19 cellular contexts compared by ENCODE assay signal in genomic region chr5:175826980-175827379, GRCh38. TPM values are rescaled to one million over a fixed set of nuclear protein-coding genes. Genes with fewer than 3 reads are reported as not detected.
A peak's percentile ranks its signal among the peaks of the same experiment; 100 is the strongest.
DNase-seq lines count a peak whose midpoint lies in the region; ATAC-seq, FAIRE-seq and TF ChIP-seq lines count a peak whose summit lies in the region.
"Had no signal": no experiment of that assay in that cellular context is flagged by ENCODE, and none has a peak within 500 bp of the region (broad histone marks: within the 10 kb centered on the region; RNA-seq: fewer than 3 reads in every experiment).

No MANE protein-coding gene starts in this region.

- no peak overlapping the region for H2BK120ac ChIP-seq in H1 (replicated peaks; ENCODE audit: low read depth, low read length)

- H3K4me2 ChIP-seq in DND-41 (ENCODE audit: insufficient read depth, low read length) = no peak overlapping the region
- H3K4me2 ChIP-seq in H1 (ENCODE audit: insufficient read depth in 1 of 2, low read depth in 2 of 2, low read length in 2 of 2) = no peak overlapping the region

- H3K23me2 ChIP-seq in H1 (ENCODE audit: low read depth, low read length) = peaks cover 2% of the 10 kb centered on the region; the same call in 1 of the 2 replicates

- POLR2A ChIA-PET in H1 (lab: Charles Lee; ENCODE audit: partially characterized antibody) = no interaction called here

- H4K8ac ChIP-seq in H1 (ENCODE audit: extremely low read depth, insufficient read depth, low read length) = no peak overlapping the region

- H3K9ac ChIP-seq in DND-41 (ENCODE audit: low read depth, low read length) (no peak overlapping the region), H1 (replicated peaks in 1 of 4; ENCODE audit: extremely low read depth in 1 of 4, low read depth in 3 of 4, low read length in 3 of 4) (no peak overlapping the region)

- H2BK20ac ChIP-seq in H1 (ENCODE audit: low read length) = 0 out of 2 replicates have a peak overlapping the region, but pooled peaks have one; percentile 50

- CTCF ChIA-PET in H1 (lab: Charles Lee; ENCODE audit: partially characterized antibody) = interaction anchor here (1.5 to 3.0 kb wide), 3 partner anchors 10 to 41 kb away, joined by 3 to 16 read pairs (median 8); no protein-coding TSS in a partner anchor

- H3K56ac ChIP-seq in H1 (replicated peaks; ENCODE audit: insufficient read length, low read depth, low read length) = no peak overlapping the region

- peak; percentile 67; the same call in 1 of the 3 replicates for ATAC-seq in DND-41 (ENCODE audit: insufficient read depth, low read depth)
- no peak for ATAC-seq in HG02623 (IDR thresholded peaks at IDR 0.05; ENCODE audit: unreplicated experiment)
- ATAC-seq in sciatic nerve = no peak

- TF ChIP-seq POLR2A in NB4 (IDR thresholded peaks at IDR 0.05; ENCODE audit: extremely low read depth, insufficient read length) (no peak), H1 (IDR thresholded peaks at IDR 0.05; ENCODE audit: control extremely low read depth in 1 of 2, low read depth in 2 of 2, low read length in 2 of 2) (no peak), esophagus muscularis mucosa (IDR thresholded peaks at IDR 0.05; ENCODE audit: low read depth) (no peak)

- H3K79me2 ChIP-seq in DND-41 (ENCODE audit: insufficient read depth, low read length) = no peaks in the 10 kb centered on the region
- H3K79me2 ChIP-seq in H1 (ENCODE audit: control insufficient read depth in 1 of 2, insufficient read depth in 2 of 2, low read length in 2 of 2) = no peaks in the 10 kb centered on the region

- H3K4me3 ChIP-seq in DND-41 (ENCODE audit: low read depth in 1 of 2, low read length in 2 of 2) (no peak overlapping the region), NB4 (ENCODE audit: low read depth, low read length) (no peak overlapping the region), H1 (ENCODE audit: extremely low read depth in 1 of 4, insufficient read depth in 2 of 4, low read depth in 3 of 4, low read length in 4 of 4) (no peak overlapping the region), esophagus muscularis mucosa (no peak overlapping the region)

- no peak overlapping the region for H4K5ac ChIP-seq in H1 (ENCODE audit: insufficient read length, low read depth, low read length)

- WGBS in H1 (ENCODE audit: extremely low coverage in 1 of 2, insufficient coverage in 1 of 2, insufficient read length in 1 of 2, insufficient replicate concordance in 2 of 2, low coverage in 1 of 2, low lambda C conversion rate in 2 of 2, missing lambda C conversion rate in 1 of 2), 2 experiments = 93% methylated on average over 2 of the region's 2 CpGs; no CpG with 5 or more reads in 1 of the 2 experiments
- WGBS in esophagus muscularis mucosa = 76% methylated on average over 2 of the region's 2 CpGs

- no peak overlapping the region for H3K23ac ChIP-seq in H1 (ENCODE audit: insufficient read length)

- no peak for TF ChIP-seq CTCF in DND-41 (IDR thresholded peaks at IDR 0.05; ENCODE audit: borderline replicate concordance, extremely low read depth, low read length, poor library complexity, severe bottlenecking)
- no peak for TF ChIP-seq CTCF in NB4 (IDR thresholded peaks at IDR 0.05; ENCODE audit: low read depth, low read length)
- no peak for TF ChIP-seq CTCF in H1 (IDR thresholded peaks at IDR 0.05; ENCODE audit: control extremely low read depth in 1 of 3, insufficient read depth in 1 of 3, low read depth in 1 of 3, low read length in 3 of 3)
- no peak for TF ChIP-seq CTCF in esophagus muscularis mucosa (IDR thresholded peaks at IDR 0.05)

- H2AFZ ChIP-seq in DND-41 (ENCODE audit: low read depth, low read length) (no peak overlapping the region), H1 (ENCODE audit: low read length) (no peak overlapping the region)

- TF ChIP-seq RAD21 in H1 (IDR thresholded peaks at IDR 0.05 in 1 of 2, conservative IDR thresholded peaks at IDR 0.05 in 1 of 2; ENCODE audit: low read depth in 2 of 2, low read length in 2 of 2) = no peak

- intact Hi-C loops in esophagus muscularis mucosa (cut with DNase I) (no loop called here), sciatic nerve (cut with DNase I) (no loop called here)

- no peak for TF ChIP-seq EP300 in H1 (IDR thresholded peaks at IDR 0.05; ENCODE audit: borderline replicate concordance in 1 of 2, low read depth in 2 of 2, low read length in 2 of 2)
- no peak for TF ChIP-seq EP300 in esophagus muscularis mucosa (IDR thresholded peaks at IDR 0.05)

- DNase-seq in NCI-H82 (lab: John Stamatoyannopoulos, UW) (peak; percentile 44), NCI-H82 treated with DMSO at 0.1 percent for 48 hours (lab: John Stamatoyannopoulos, UW; ENCODE audit: unreplicated experiment) (no peak), DND-41 (peak; percentile 6), NB4 (ENCODE audit: low read depth) (peak; percentile 12), H1 (ENCODE audit: low read depth in 1 of 2, low spot score in 2 of 2) (no peak), esophagus muscularis mucosa (ENCODE audit: extremely low spot score) (no peak), sciatic nerve (ENCODE audit: low spot score) (no peak)
- DNase-seq: C1 segment of cervical spinal cord, EL, NCI-H1048, NCI-H146, NCI-H2081, NCI-H510A, SIG-M5, SW 1271 had no signal

- H3K9me3 ChIP-seq in DND-41 (ENCODE audit: insufficient read depth, low read length, severe bottlenecking) (no peaks in the 10 kb centered on the region), H1 (ENCODE audit: insufficient read depth in 2 of 2, low read depth in 1 of 2, low read length in 1 of 2) (no peaks in the 10 kb centered on the region), esophagus muscularis mucosa (peaks cover 0 to 5% (median 0%) of the 10 kb centered on the region in 4 donors)

- no peak overlapping the region for H3K27ac ChIP-seq in DND-41 (ENCODE audit: low read length)
- H3K27ac ChIP-seq in H1 (ENCODE audit: low read depth, low read length) = no peak overlapping the region
- no peak overlapping the region for H3K27ac ChIP-seq in esophagus muscularis mucosa (replicated peaks in 1 of 4)

- FAIRE-seq in H1 (lab: Jason Lieb, UNC) = no peak

- H3K36me3 ChIP-seq in DND-41 (ENCODE audit: insufficient read depth, low read length) = no peaks in the 10 kb centered on the region
- no peaks in the 10 kb centered on the region for H3K36me3 ChIP-seq in H1 (ENCODE audit: control insufficient read depth in 2 of 4, insufficient read depth in 4 of 4, low read length in 3 of 4)
- no peaks in the 10 kb centered on the region for H3K36me3 ChIP-seq in esophagus muscularis mucosa

- no peak overlapping the region for H3K14ac ChIP-seq in H1 (ENCODE audit: insufficient read length)

- no peaks in the 10 kb centered on the region for H4K20me1 ChIP-seq in DND-41 (ENCODE audit: insufficient read depth, low read length)
- H4K20me1 ChIP-seq in H1 (replicated peaks in 1 of 2; ENCODE audit: control insufficient read depth in 1 of 2, insufficient read depth in 2 of 2, low read length in 2 of 2) = no peaks in the 10 kb centered on the region

- H2BK15ac ChIP-seq in H1 (ENCODE audit: low read length) = no peak overlapping the region

- H4K91ac ChIP-seq in H1 (replicated peaks; ENCODE audit: insufficient read length, low read length) = no peak overlapping the region

- H3K18ac ChIP-seq in H1 (ENCODE audit: extremely low read depth, low read length) = no peak overlapping the region

- H2AK5ac ChIP-seq in H1 (ENCODE audit: low read depth, low read length) = no peak overlapping the region

- H3K79me1 ChIP-seq in H1 (ENCODE audit: low read depth, low read length) = no peaks in the 10 kb centered on the region

- H3K27me3 ChIP-seq in DND-41 (ENCODE audit: insufficient read depth, low read length, poor library complexity) = peaks cover 4% of the 10 kb centered on the region
- no peaks in the 10 kb centered on the region for H3K27me3 ChIP-seq in H1 (replicated peaks in 1 of 4; ENCODE audit: control insufficient read depth in 3 of 4, extremely low read depth in 1 of 4, insufficient read depth in 3 of 4, low read length in 3 of 4)
- peaks cover 0 to 51% (median 0%) of the 10 kb centered on the region in 4 donors for H3K27me3 ChIP-seq in esophagus muscularis mucosa

- H2BK5ac ChIP-seq in H1 (ENCODE audit: low read depth, low read length) = no peak overlapping the region

- no peak overlapping the region for H3K4ac ChIP-seq in H1 (replicated peaks; ENCODE audit: insufficient read length, low read depth, low read length)

- no peaks in the 10 kb centered on the region for H3K4me1 ChIP-seq in DND-41 (ENCODE audit: insufficient read depth, low read length)
- H3K4me1 ChIP-seq in H1 (replicated peaks in 1 of 4; ENCODE audit: control insufficient read depth in 3 of 4, insufficient read depth in 4 of 4, low read length in 3 of 4) = peaks cover 4 to 22% (median 15%) of the 10 kb centered on the region in 4 experiments
- H3K4me1 ChIP-seq in esophagus muscularis mucosa = no peaks in the 10 kb centered on the region

- no peak overlapping the region for H2BK12ac ChIP-seq in H1 (ENCODE audit: low read depth, low read length)

TF ChIP-seq in H1, 55 proteins besides CTCF, POLR2A, EP300 and RAD21:
- no peak for TF ChIP-seq SUZ12 (IDR thresholded peaks at IDR 0.05; ENCODE audit: low read length)
- no peak for TF ChIP-seq EGR1 (IDR thresholded peaks at IDR 0.05; ENCODE audit: borderline replicate concordance, low read depth, low read length)
- no peak for TF ChIP-seq BACH1 (IDR thresholded peaks at IDR 0.05; ENCODE audit: low read length)
- TF ChIP-seq USF2 (IDR thresholded peaks at IDR 0.05; ENCODE audit: low read length) = peak; percentile 83
- TF ChIP-seq HDAC6 (IDR thresholded peaks at IDR 0.05; ENCODE audit: low read depth, low read length) = no peak
- TF ChIP-seq CHD2 (IDR thresholded peaks at IDR 0.05; ENCODE audit: low read length) = no peak

RNA-seq across cellular contexts. Expression of gene CPLX2, which starts 44.4 kb away (rescaled TPM):
- total RNA-seq in H1 (2021; fragmentation: NEBNext Ultra II Directional; extraction: Animal tissue kit (Norgen Biotek cat#: 25700)) = 0.32 and 0.42 TPM in 2 replicates
- polyA plus RNA-seq in H1 (2011; rRNA removed) = 0.28 and 0.35 TPM in 2 replicates
- polyA plus RNA-seq in H1 (2011; cell fraction: cytosol; rRNA removed) = 0.40 TPM
- polyA plus RNA-seq in H1 (2011; cell fraction: nucleus; rRNA removed) = 0.24 TPM
- polyA plus RNA-seq in H1 (2012, experiment 1 of 2) = 0.39 to 1.3 TPM (median 0.99 TPM) in 4 replicates
- 0.55 TPM for polyA plus RNA-seq in H1 (2012, experiment 2 of 2)
- polyA plus RNA-seq in H1 (2013, experiment 1 of 2) = 0.14 TPM
- 0.18 TPM for polyA plus RNA-seq in H1 (2013, experiment 2 of 2)
- 0.32 and 0.37 TPM in 2 replicates for polyA minus RNA-seq in H1 (2011; rRNA and poly(A)+ RNA removed)
- polyA minus RNA-seq in H1 (2011; cell fraction: cytosol; rRNA and poly(A)+ RNA removed) = not detected
- polyA minus RNA-seq in H1 (2011; cell fraction: nucleus; rRNA and poly(A)+ RNA removed) = not detected
- total RNA-seq in esophagus muscularis mucosa = 1 to 10 TPM; 1.9 to 7.5 (median 5.4) TPM
- not detected for total RNA-seq in sciatic nerve
- total RNA-seq: A172, H4, RPMI7951 had no signal

Comparison
In these comparisons a context has a peak if more than half of its experiments do, and no peak if none do; other contexts are left out.
1. DNase-seq: peak in NCI-H82 (single experiment), DND-41 (single experiment) and NB4 (single experiment); none in NCI-H82 treated with DMSO at 0.1 percent for 48 hours (single experiment), H1 (0 of 2), esophagus muscularis mucosa (single experiment) and sciatic nerve (single experiment).